16 cellular contexts compared by ENCODE assay signal in genomic region chr6:134249412-134249758, GRCh38.
A peak's percentile ranks its signal among the peaks of the same experiment; 100 is the strongest.
DNase-seq lines count a peak whose midpoint lies in the region; ATAC-seq, FAIRE-seq and TF ChIP-seq lines count a peak whose summit lies in the region.
"Had no signal": no experiment of that assay in that cellular context is flagged by ENCODE, and none has a peak within 500 bp of the region (broad histone marks: within the 10 kb centered on the region; RNA-seq: fewer than 3 reads in every experiment).

No MANE protein-coding gene starts in this region.

- H3K9me3 Mint-ChIP-seq in activated T-helper 2 cell treated with anti-CD3 and anti-CD28 coated beads, Interferon-gamma antibody, Interleukin-2, Interleukin-4, amounts not matched to agents 10 μg/mL and 5 μg/mL and 100 μg/mL, durations not matched to agents 14 hours and 24 hours and 36 hours: no peaks in the 10 kb centered on the region
- H3K9me3 Mint-ChIP-seq: IgD-negative memory B cell had no signal

- CTCF ChIA-PET in mammary epithelial cell (lab: Charles Lee; ENCODE audit: low non-redundant PET): no interaction called here

- no peaks in the 10 kb centered on the region for H3K36me3 Mint-ChIP-seq in activated T-helper 2 cell treated with anti-CD3 and anti-CD28 coated beads, Interferon-gamma antibody, Interleukin-2, Interleukin-4, amounts not matched to agents 10 μg/mL and 5 μg/mL and 100 μg/mL, durations not matched to agents 14 hours and 24 hours and 36 hours (ENCODE audit: low read depth)

- no peak overlapping the region for H3K4me3 Mint-ChIP-seq in activated T-helper 2 cell treated with anti-CD3 and anti-CD28 coated beads, Interferon-gamma antibody, Interleukin-2, Interleukin-4, amounts not matched to agents 10 μg/mL and 5 μg/mL and 100 μg/mL, durations not matched to agents 14 hours and 24 hours and 36 hours (ENCODE audit: low read depth)

- dilution Hi-C loops in mammary epithelial cell (cut with HindIII; ENCODE audit: low sequenced_read_pairs): loop anchor here (5.0 kb wide), 1 partner anchor 57 kb away; no protein-coding TSS in a partner anchor

- H3K9me3 ChIP-seq in right atrium auricular region: no peaks in the 10 kb centered on the region
- no peaks in the 10 kb centered on the region for H3K9me3 ChIP-seq in mammary epithelial cell (replicated peaks; ENCODE audit: insufficient read depth, low read length)
- no peaks in the 10 kb centered on the region for H3K9me3 ChIP-seq in upper lobe of right lung

- H3K4me1 Mint-ChIP-seq in activated T-helper 2 cell treated with anti-CD3 and anti-CD28 coated beads, Interferon-gamma antibody, Interleukin-2, Interleukin-4, amounts not matched to agents 10 μg/mL and 5 μg/mL and 100 μg/mL, durations not matched to agents 14 hours and 24 hours and 36 hours (ENCODE audit: low read depth): peaks cover 47% of the 10 kb centered on the region

- ATAC-seq in Right ventricle myocardium inferior (peak; percentile 34), upper lobe of right lung (peak; percentile 34), HG02970 (IDR thresholded peaks at IDR 0.05; ENCODE audit: low FRiP score, unreplicated experiment) (no peak)

- H3K4me3 ChIP-seq in right atrium auricular region (no peak overlapping the region), mammary epithelial cell (replicated peaks in 1 of 3; ENCODE audit: insufficient read depth in 1 of 3, low read depth in 2 of 3, low read length in 3 of 3) (no peak overlapping the region), upper lobe of right lung (no peak overlapping the region)

- H3K4me2 ChIP-seq in mammary epithelial cell (ENCODE audit: insufficient read depth, low read depth, low read length): no peak overlapping the region

- H3K27ac Mint-ChIP-seq in activated T-helper 2 cell treated with anti-CD3 and anti-CD28 coated beads, Interferon-gamma antibody, Interleukin-2, Interleukin-4, amounts not matched to agents 10 μg/mL and 5 μg/mL and 100 μg/mL, durations not matched to agents 14 hours and 24 hours and 36 hours: no peak overlapping the region

- no peaks in the 10 kb centered on the region for H3K36me3 ChIP-seq in right atrium auricular region
- no peaks in the 10 kb centered on the region for H3K36me3 ChIP-seq in mammary epithelial cell (ENCODE audit: insufficient read depth, low read length)
- no peaks in the 10 kb centered on the region for H3K36me3 ChIP-seq in upper lobe of right lung

- H3K79me2 ChIP-seq in mammary epithelial cell (ENCODE audit: insufficient read depth, low read length): no peaks in the 10 kb centered on the region

- no peaks in the 10 kb centered on the region for H3K27me3 Mint-ChIP-seq in activated T-helper 2 cell treated with anti-CD3 and anti-CD28 coated beads, Interferon-gamma antibody, Interleukin-2, Interleukin-4, amounts not matched to agents 10 μg/mL and 5 μg/mL and 100 μg/mL, durations not matched to agents 14 hours and 24 hours and 36 hours (ENCODE audit: low read depth)
- H3K27me3 Mint-ChIP-seq: IgD-negative memory B cell had no signal

- no TSS peak for BruUV-seq in mammary epithelial cell (replicated peaks; lab: Mats Ljungman, UMichigan)

- TF ChIP-seq CTCF in right atrium auricular region (IDR thresholded peaks at IDR 0.05) (no peak), mammary epithelial cell (conservative IDR thresholded peaks at IDR 0.05 in 1 of 2, IDR thresholded peaks at IDR 0.05 in 1 of 2; ENCODE audit: extremely low read depth in 1 of 2, insufficient read depth in 1 of 2, low read depth in 1 of 2, low read length in 2 of 2) (no peak), upper lobe of right lung (IDR thresholded peaks at IDR 0.05) (no peak)

- H3K27ac ChIP-seq in right atrium auricular region (no peak overlapping the region), mammary epithelial cell (ENCODE audit: insufficient read depth, low read depth, low read length) (no peak overlapping the region), upper lobe of right lung (no peak overlapping the region)

- intact Hi-C loops in Right ventricle myocardium inferior (cut with DNase I): no loop called here
- intact Hi-C loops in mammary epithelial cell (cut with micrococcal nuclease): no loop called here
- intact Hi-C loops in upper lobe of right lung (cut with DNase I): no loop called here
- intact Hi-C loops in activated T-helper 2 cell treated with anti-CD3 and anti-CD28 coated beads, Interferon-gamma antibody, Interleukin-2, Interleukin-4, amounts not matched to agents 10 μg/mL and 5 μg/mL and 100 μg/mL, durations not matched to agents 14 hours and 24 hours and 36 hours (cut with micrococcal nuclease): loop anchor here (5.0 kb wide), 1 partner anchor 52 kb away; no protein-coding TSS in a partner anchor

- WGBS in mammary epithelial cell (ENCODE audit: low coverage, missing lambda C conversion rate): 73% methylated on average over 4 of the region's 4 CpGs

- peak overlapping the region; percentile 58 for H2AFZ ChIP-seq in mammary epithelial cell (ENCODE audit: low read depth, low read length)

- no peaks in the 10 kb centered on the region for H4K20me1 ChIP-seq in mammary epithelial cell (ENCODE audit: insufficient read depth, low read length)

- FAIRE-seq in HTR-8/SVneo (lab: Jason Lieb, UNC): no peak
- FAIRE-seq: G401.6, GM18507 had no signal

- no peaks in the 10 kb centered on the region for H3K27me3 ChIP-seq in right atrium auricular region
- no peaks in the 10 kb centered on the region for H3K27me3 ChIP-seq in mammary epithelial cell (ENCODE audit: insufficient read depth, low read length)
- no peaks in the 10 kb centered on the region for H3K27me3 ChIP-seq in upper lobe of right lung

- in situ Hi-C loops in mammary epithelial cell (cut with MboI; ENCODE audit: low sequenced_read_pairs in 2 of 2): no loop called here

- H3K9ac ChIP-seq in mammary epithelial cell (ENCODE audit: insufficient read depth, low read length): no peak overlapping the region

- DNase-seq in Right ventricle myocardium inferior (ENCODE audit: missing footprints): no peak
- no peak for DNase-seq in right atrium auricular region (ENCODE audit: low spot score)
- DNase-seq in mammary epithelial cell: peak; percentile 23
- DNase-seq in midbrain (lab: John Stamatoyannopoulos, UW): peak; percentile 46
- no peak for DNase-seq in upper lobe of right lung
- no peak for DNase-seq in HTR-8/SVneo (ENCODE audit: insufficient read length, low spot score)
- DNase-seq in activated T-helper 2 cell treated with anti-CD3 and anti-CD28 coated beads, Interferon-gamma antibody, Interleukin-2, Interleukin-4, amounts not matched to agents 10 μg/mL and 5 μg/mL and 100 μg/mL, durations not matched to agents 14 hours and 24 hours and 36 hours (ENCODE audit: low spot score): no peak
- DNase-seq: activated CD4-positive, CD25-positive, alpha-beta regulatory T cell; HCEC 1CT; NCI-H1694; NCI-H526; SHP77 had no signal

- peaks cover 0 to 18% of the 10 kb centered on the region in 2 donors for H3K4me1 ChIP-seq in right atrium auricular region
- peaks cover 22% of the 10 kb centered on the region for H3K4me1 ChIP-seq in mammary epithelial cell (ENCODE audit: insufficient read depth, low read length)
- H3K4me1 ChIP-seq in upper lobe of right lung: peaks cover 12% of the 10 kb centered on the region

Comparison
In these comparisons a context has a peak if more than half of its experiments do, and no peak if none do; other contexts are left out.
1. DNase-seq: peak in mammary epithelial cell (single experiment) and midbrain (single experiment); none in Right ventricle myocardium inferior (single experiment), right atrium auricular region (single experiment), upper lobe of right lung (single experiment), HTR-8/SVneo (single experiment) and activated T-helper 2 cell treated with anti-CD3 and anti-CD28 coated beads, Interferon-gamma antibody, Interleukin-2, Interleukin-4, amounts not matched to agents 10 μg/mL and 5 μg/mL and 100 μg/mL, durations not matched to agents 14 hours and 24 hours and 36 hours (single experiment).